In genomic region chr7:39952791-39953190, GRCh38 we compare ENCODE assay signal across 1 cellular context.
TF ChIP-seq lines count a peak whose summit lies in the region.

No MANE protein-coding gene starts in this region.

TF ChIP-seq in HCT116, 20 proteins besides CTCF, POLR2A, EP300 and RAD21 (continued from another document):
- no peak for TF ChIP-seq REST (IDR thresholded peaks at IDR 0.05; ENCODE audit: low read depth)
- no peak for TF ChIP-seq JUND (IDR thresholded peaks at IDR 0.05)
- no peak for TF ChIP-seq MAX (IDR thresholded peaks at IDR 0.05)
- TF ChIP-seq EZH2 (IDR thresholded peaks at IDR 0.05) = no peak
- no peak for TF ChIP-seq EGR1 (IDR thresholded peaks at IDR 0.05; ENCODE audit: low read depth)
- no peak for TF ChIP-seq POLR2AphosphoS5 (IDR thresholded peaks at IDR 0.05; ENCODE audit: low read depth, low read length)
- no peak for TF ChIP-seq ZFX (IDR thresholded peaks at IDR 0.05)
- TF ChIP-seq SIN3A (IDR thresholded peaks at IDR 0.05; ENCODE audit: low read depth) = no peak
- no peak for TF ChIP-seq SRF (IDR thresholded peaks at IDR 0.05; ENCODE audit: low read depth)
TF ChIP-seq in HCT116: peak in this region for 0.
